In the genomic region with DNA sequence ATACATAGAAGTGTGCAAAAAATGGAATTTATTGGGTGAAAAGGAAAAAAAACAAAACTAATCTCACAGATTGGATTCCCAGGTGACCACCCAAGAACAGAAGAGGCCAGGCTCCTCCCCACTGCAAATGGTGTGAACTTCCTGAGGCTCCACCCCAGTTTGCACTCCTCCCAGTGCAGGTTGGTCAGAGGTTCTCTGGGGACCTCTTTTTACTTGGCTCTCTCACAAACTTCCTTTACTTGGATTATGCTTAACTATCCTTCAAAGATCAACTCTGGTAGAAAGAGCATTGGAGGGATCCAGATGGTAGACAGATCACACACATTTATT, we compare ENCODE assay signal across 6 cellular contexts.
"Had no signal": no experiment of that assay in that cellular context is flagged by ENCODE, and none has a peak within 500 bp of the region (broad histone marks: within the 10 kb centered on the region; RNA-seq: fewer than 3 reads in every experiment).

No MANE protein-coding gene starts in this region.

- H3K4me1 Mint-ChIP-seq: IgD-negative memory B cell had no signal

- H3K36me3 Mint-ChIP-seq: IgD-negative memory B cell had no signal

- H2AFZ ChIP-seq: GM23338 had no signal

- H3K27ac Mint-ChIP-seq: GM23338, IgD-negative memory B cell had no signal

- ATAC-seq: GM23338, HepG2 had no signal

- H3K4me2 ChIP-seq: GM23338 had no signal

- H3K4me3 ChIP-seq: GM23338 had no signal

- H3K4me3 Mint-ChIP-seq: GM23338, H9, IgD-negative memory B cell had no signal

- H3K27ac ChIP-seq: HL-60 had no signal

- DNase-seq: H9, HCEC 1CT had no signal
